ENCODE assay signal across 1 cellular context in genomic region chr3:21751891-21752290, GRCh38.
TF ChIP-seq lines count a peak whose summit lies in the region.

No MANE protein-coding gene starts in this region.

TF ChIP-seq in WTC11, 78 proteins besides CTCF, POLR2A, EP300 and RAD21 (continued from another document):
- TF ChIP-seq AFF4 (CRISPR knock-in tag; IDR thresholded peaks at IDR 0.05; ENCODE audit: borderline replicate concordance) (no peak), ZNF416 (CRISPR knock-in tag; IDR thresholded peaks at IDR 0.05) (no peak), IRF2 (CRISPR knock-in tag; IDR thresholded peaks at IDR 0.05; ENCODE audit: borderline replicate concordance, low read depth) (no peak), FOXP4 (CRISPR knock-in tag; IDR thresholded peaks at IDR 0.05) (no peak), MYBL2 (CRISPR knock-in tag; IDR thresholded peaks at IDR 0.05) (no peak)
TF ChIP-seq in WTC11: peak in this region for 0.
